ENCODE assay signal across 7 cellular contexts in genomic region chr15:85706779-85707518, GRCh38.
A peak's percentile ranks its signal among the peaks of the same experiment; 100 is the strongest.
DNase-seq lines count a peak whose midpoint lies in the region; ATAC-seq lines count a peak whose summit lies in the region.

No MANE protein-coding gene starts in this region.

- H3K27me3 ChIP-seq in subcutaneous abdominal adipose tissue (ENCODE audit: control insufficient read depth in 5 of 5, insufficient read depth in 4 of 5, low read length in 5 of 5), result no peaks in the 10 kb centered on the region

- H3K4me3 Mint-ChIP-seq in activated naive CD4-positive, alpha-beta T cell treated with anti-CD3 and anti-CD28 coated beads, Interleukin-2, amount 10 ng/mL, durations not matched to agents 7 days and 5 days, result peak overlapping the region; percentile 75

- H3K27ac Mint-ChIP-seq in activated naive CD4-positive, alpha-beta T cell treated with anti-CD3 and anti-CD28 coated beads, Interleukin-2, amount 10 ng/mL, durations not matched to agents 7 days and 5 days, result peak overlapping the region; percentile 95

- peak overlapping the region; percentile 76 for H3K27ac ChIP-seq in subcutaneous abdominal adipose tissue (ENCODE audit: low read depth, low read length)

- peaks cover 75% of the 10 kb centered on the region for H3K4me1 Mint-ChIP-seq in activated naive CD4-positive, alpha-beta T cell treated with anti-CD3 and anti-CD28 coated beads, Interleukin-2, amount 10 ng/mL, durations not matched to agents 7 days and 5 days

- CTCF ChIA-PET in activated naive CD4-positive, alpha-beta T cell treated with anti-CD3 and anti-CD28 coated beads, Interleukin-2, amount 10 ng/mL, durations not matched to agents 7 days and 5 days (lab: Charles Lee), result interaction anchor here (1.0 to 1.5 kb wide), 3 partner anchors 17 to 164 kb away, joined by 3 to 4 read pairs (median 4); no protein-coding TSS in a partner anchor

- peak overlapping the region; percentile 43 for H3K4me3 ChIP-seq in Jurkat, Clone E6-1 (ENCODE audit: low read length)
- peak overlapping the region in 4 of 5 donors; percentile 18 to 49 (median 28) for H3K4me3 ChIP-seq in subcutaneous abdominal adipose tissue (ENCODE audit: low read depth in 1 of 5, low read length in 5 of 5)

- peak; percentile 33 for ATAC-seq in GM19397 (IDR thresholded peaks at IDR 0.05; ENCODE audit: unreplicated experiment)

- peak; percentile 37 for DNase-seq in Jurkat, Clone E6-1 (ENCODE audit: low read depth, low spot score)
- DNase-seq in activated naive CD4-positive, alpha-beta T cell treated with anti-CD3 and anti-CD28 coated beads, Interleukin-2, amount 10 ng/mL, durations not matched to agents 7 days and 5 days, result peak; percentile 53
- peak; percentile 25 for DNase-seq in kidney tubule cell (ENCODE audit: low spot score)
- DNase-seq in DMS114 treated with DMSO at 0.1 percent for 48 hours (lab: John Stamatoyannopoulos, UW; ENCODE audit: unreplicated experiment), result no peak
- DNase-seq in NOMO-1 treated with DMSO at 0.1 percent for 48 hours (lab: John Stamatoyannopoulos, UW; ENCODE audit: unreplicated experiment), result no peak

- H3K36me3 Mint-ChIP-seq in activated naive CD4-positive, alpha-beta T cell treated with anti-CD3 and anti-CD28 coated beads, Interleukin-2, amount 10 ng/mL, durations not matched to agents 7 days and 5 days, result peaks cover 45% of the 10 kb centered on the region

- no peaks in the 10 kb centered on the region for H3K9me3 Mint-ChIP-seq in activated naive CD4-positive, alpha-beta T cell treated with anti-CD3 and anti-CD28 coated beads, Interleukin-2, amount 10 ng/mL, durations not matched to agents 7 days and 5 days

- H3K9ac ChIP-seq in subcutaneous abdominal adipose tissue (ENCODE audit: low read length in 5 of 5), result peak overlapping the region; percentile 22 to 63 (median 41)

- H3K4me1 ChIP-seq in subcutaneous abdominal adipose tissue (ENCODE audit: control insufficient read depth in 5 of 5, insufficient read depth in 5 of 5, low read length in 5 of 5), result peaks cover 12 to 58% (median 36%) of the 10 kb centered on the region in 5 donors

- H3K36me3 ChIP-seq in subcutaneous abdominal adipose tissue (ENCODE audit: control insufficient read depth in 5 of 5, insufficient read depth in 5 of 5, low read length in 5 of 5), result peaks cover 0 to 27% (median 18%) of the 10 kb centered on the region in 5 donors

- no peaks in the 10 kb centered on the region for H3K27me3 Mint-ChIP-seq in activated naive CD4-positive, alpha-beta T cell treated with anti-CD3 and anti-CD28 coated beads, Interleukin-2, amount 10 ng/mL, durations not matched to agents 7 days and 5 days

- H3K9me3 ChIP-seq in subcutaneous abdominal adipose tissue (ENCODE audit: control insufficient read depth in 5 of 5, low read length in 5 of 5), result no peaks in the 10 kb centered on the region

Comparison
In these comparisons a context has a peak if more than half of its experiments do, and no peak if none do; other contexts are left out.
1. DNase-seq: peak in Jurkat, Clone E6-1 (single experiment), activated naive CD4-positive, alpha-beta T cell treated with anti-CD3 and anti-CD28 coated beads, Interleukin-2, amount 10 ng/mL, durations not matched to agents 7 days and 5 days (single experiment) and kidney tubule cell (single experiment); none in DMS114 treated with DMSO at 0.1 percent for 48 hours (single experiment) and NOMO-1 treated with DMSO at 0.1 percent for 48 hours (single experiment).